In genomic region chr5:154940772-154941620, GRCh38 we compare ENCODE assay signal across 1 cellular context.
TF ChIP-seq lines count a peak whose summit lies in the region.

Gene MRPL22 (plus strand): TSS chr5:154941073. CDS start chr5:154941111, 38 bp downstream.

TF ChIP-seq in K562, 482 proteins besides CTCF, POLR2A, EP300 and RAD21 (continued from another document and continues in another):
- TF ChIP-seq PBX2 (CRISPR knock-in tag; IDR thresholded peaks at IDR 0.05; ENCODE audit: low read depth) (no peak), PBX2 (tag; conservative IDR thresholded peaks at IDR 0.05; ENCODE audit: low read depth) (no peak), ZNF561 (CRISPR knock-in tag; conservative IDR thresholded peaks at IDR 0.05) (no peak), NCOR1 (IDR thresholded peaks at IDR 0.05) (no peak), ZNF143 (CRISPR knock-in tag; IDR thresholded peaks at IDR 0.05) (no peak), HMG20A (CRISPR knock-in tag; conservative IDR thresholded peaks at IDR 0.05) (no peak), ZNF197 (CRISPR knock-in tag; IDR thresholded peaks at IDR 0.05; ENCODE audit: low read depth) (no peak), TBP (optimal IDR thresholded peaks at IDR 0.05; ENCODE audit: low read depth, low read length) (peak; percentile 89), ZBTB34 (CRISPR knock-in tag; IDR thresholded peaks at IDR 0.05) (no peak), ATF6 (CRISPR knock-in tag; IDR thresholded peaks at IDR 0.05) (peak; percentile 75; the same call in 1 of the 2 replicates), HNRNPLL (IDR thresholded peaks at IDR 0.05; ENCODE audit: low read depth, low read length, poor library complexity, severe bottlenecking) (no peak), ATF1 (CRISPR knock-in tag; IDR thresholded peaks at IDR 0.05) (no peak), ATF1 (tag; IDR thresholded peaks at IDR 0.05) (peak; percentile 68), NFE2 (IDR thresholded peaks at IDR 0.05; ENCODE audit: low read depth) (no peak), MCM5 (IDR thresholded peaks at IDR 0.05; ENCODE audit: low read depth) (no peak), SP2 (IDR thresholded peaks at IDR 0.05; ENCODE audit: extremely low read depth, low read depth, low read length, poor library complexity, severe bottlenecking) (no peak), POLR2G (IDR thresholded peaks at IDR 0.05; ENCODE audit: low read depth, low read length) (peak; percentile 85), NKRF (IDR thresholded peaks at IDR 0.05; ENCODE audit: borderline replicate concordance) (0 out of 2 replicates have a peak, but pooled peaks have one; percentile 61), RB1 (IDR thresholded peaks at IDR 0.05; ENCODE audit: low read depth) (no peak), BRF2 (IDR thresholded peaks at IDR 0.05; ENCODE audit: borderline replicate concordance, insufficient read depth, insufficient read length) (no peak), ZNF431 (CRISPR knock-in tag; IDR thresholded peaks at IDR 0.05) (0 out of 2 replicates have a peak, but pooled peaks have one; percentile 55), GATA2 (CRISPR knock-in tag; IDR thresholded peaks at IDR 0.05) (peak; percentile 45), PTTG1 (tag; IDR thresholded peaks at IDR 0.05; ENCODE audit: low read depth) (no peak), ZNF133 (CRISPR knock-in tag; IDR thresholded peaks at IDR 0.05) (no peak), ZNF347 (CRISPR knock-in tag; IDR thresholded peaks at IDR 0.05; ENCODE audit: low read depth) (no peak), NRF1 (conservative IDR thresholded peaks at IDR 0.05 in 1 of 2, IDR thresholded peaks at IDR 0.05 in 1 of 2) (peak; percentile 93 to 94), ATF7 (IDR thresholded peaks at IDR 0.05) (peak; percentile 65), ETS2 (tag; IDR thresholded peaks at IDR 0.05; ENCODE audit: borderline replicate concordance, poor library complexity, severe bottlenecking) (no peak), PHF20 (IDR thresholded peaks at IDR 0.05; ENCODE audit: partially characterized antibody) (peak; percentile 78), MXI1 (IDR thresholded peaks at IDR 0.05; ENCODE audit: low read depth, low read length) (no peak), HNRNPUL1 (IDR thresholded peaks at IDR 0.05; ENCODE audit: low read length) (no peak), KDM5B (IDR thresholded peaks at IDR 0.05; ENCODE audit: insufficient replicate concordance, low read depth, low read length) (peak; percentile 87), BRD4 (IDR thresholded peaks at IDR 0.05) (peak; percentile 65; the same call in 1 of the 2 replicates), GABPA (tag; conservative IDR thresholded peaks at IDR 0.05; ENCODE audit: low read depth) (0 out of 2 replicates have a peak, but pooled peaks have one; percentile 48), ZNF324 (CRISPR knock-in tag; IDR thresholded peaks at IDR 0.05) (no peak), SRSF3 (IDR thresholded peaks at IDR 0.05; ENCODE audit: insufficient read depth, low read length) (no peak), ATF3 (IDR thresholded peaks at IDR 0.05) (no peak), ATF3 (CRISPR knock-in tag; conservative IDR thresholded peaks at IDR 0.05) (0 out of 2 replicates have a peak, but pooled peaks have one; percentile 23), ARID1B (IDR thresholded peaks at IDR 0.05) (0 out of 2 replicates have a peak, but pooled peaks have one; percentile 4), ZNF282 (CRISPR knock-in tag; IDR thresholded peaks at IDR 0.05) (no peak), POLR2B (IDR thresholded peaks at IDR 0.05; ENCODE audit: low read depth, partially characterized antibody) (peak; percentile 87), KLF6 (CRISPR knock-in tag; IDR thresholded peaks at IDR 0.05; ENCODE audit: borderline replicate concordance) (no peak), ZNF280B (CRISPR knock-in tag; IDR thresholded peaks at IDR 0.05) (no peak), ZNF124 (CRISPR knock-in tag; IDR thresholded peaks at IDR 0.05) (no peak), SIN3A (IDR thresholded peaks at IDR 0.05; ENCODE audit: borderline replicate concordance in 2 of 2, control insufficient read depth in 1 of 2, low read depth in 2 of 2, low read length in 2 of 2) (peak; percentile 45 to 61; a peak in 2 of 4 replicates), ZNF707 (CRISPR knock-in tag; conservative IDR thresholded peaks at IDR 0.05) (0 out of 2 replicates have a peak, but pooled peaks have one; percentile 20), NCOA4 (IDR thresholded peaks at IDR 0.05; ENCODE audit: partially characterized antibody) (no peak), ZNF41 (CRISPR knock-in tag; conservative IDR thresholded peaks at IDR 0.05) (no peak), DPF2 (IDR thresholded peaks at IDR 0.05) (peak; percentile 19; the same call in 1 of the 2 replicates), MCM2 (IDR thresholded peaks at IDR 0.05; ENCODE audit: low read depth) (no peak), CHD1 (IDR thresholded peaks at IDR 0.05; ENCODE audit: low read length) (peak; percentile 56), POLR2H (tag; IDR thresholded peaks at IDR 0.05; ENCODE audit: low read depth) (peak; percentile 70), ZBED1 (IDR thresholded peaks at IDR 0.05) (no peak), PREB (CRISPR knock-in tag; IDR thresholded peaks at IDR 0.05) (peak; percentile 55; the same call in 1 of the 2 replicates), ZNF232 (CRISPR knock-in tag; IDR thresholded peaks at IDR 0.05) (no peak), CGGBP1 (CRISPR knock-in tag; IDR thresholded peaks at IDR 0.05) (no peak), YY1 (IDR thresholded peaks at IDR 0.05; ENCODE audit: borderline replicate concordance in 1 of 3, control insufficient read depth in 1 of 3, extremely low read depth in 1 of 3, insufficient read depth in 3 of 3, insufficient read length in 1 of 3, insufficient replicate concordance in 2 of 3, low read depth in 1 of 3, low read length in 2 of 3) (peak; percentile 82 to 98 (median 96)), ZNF511 (CRISPR knock-in tag; IDR thresholded peaks at IDR 0.05) (no peak), SIN3B (IDR thresholded peaks at IDR 0.05; ENCODE audit: low read depth) (peak; percentile 90), SMARCB1 (IDR thresholded peaks at IDR 0.05; ENCODE audit: insufficient read length, low read depth) (no peak)
